In the genomic region with DNA sequence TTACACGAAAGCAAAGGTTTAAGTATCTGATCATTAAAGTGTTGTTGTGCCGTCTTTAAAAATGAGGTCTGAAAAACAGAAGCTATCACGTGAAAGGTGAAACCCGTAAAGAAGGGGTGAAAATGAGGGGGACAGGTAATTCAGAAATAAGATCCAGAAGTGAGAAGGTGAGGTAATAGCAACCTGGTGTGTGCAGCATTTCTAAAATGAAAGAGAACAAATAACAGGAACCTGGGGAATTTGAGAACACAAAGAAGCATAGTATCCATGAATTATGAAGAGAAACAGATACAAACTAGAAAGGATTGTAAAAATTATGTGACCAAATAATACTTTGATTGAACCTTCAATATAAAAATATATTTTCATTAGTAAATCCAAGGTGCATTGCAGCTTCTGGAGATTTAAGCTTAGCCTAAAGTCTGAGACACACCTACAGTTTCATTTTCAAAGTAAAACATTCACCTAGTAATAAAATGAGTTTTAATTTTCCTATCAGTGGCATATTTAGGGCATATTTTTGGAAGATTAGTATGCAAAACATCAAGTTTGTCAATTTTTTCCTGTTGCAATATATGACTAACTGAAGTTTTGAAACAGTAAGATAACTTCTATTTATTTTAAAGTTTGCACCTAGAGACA, we compare ENCODE assay signal across 8 cellular contexts. TPM values are rescaled to one million over a fixed set of nuclear protein-coding genes. Genes with fewer than 3 reads are reported as not detected.
DNase-seq lines count a peak whose midpoint lies in the region; ATAC-seq and TF ChIP-seq lines count a peak whose summit lies in the region.

No MANE protein-coding gene starts in this region.

- no peak overlapping the region for H2AK5ac ChIP-seq in mesendoderm (ENCODE audit: low read length)

- no peak overlapping the region for H4K5ac ChIP-seq in mesendoderm (ENCODE audit: low read length)

- ATAC-seq in stimulated activated naive CD8-positive, alpha-beta T cell treated with anti-CD3 and anti-CD28 coated beads, Interleukin-15, Interleukin-2, amounts not matched to agents 100 U/mL and 50 U/mL, for 24 hours = no peak
- no peak for ATAC-seq in aorta (ENCODE audit: low FRiP score)

- H3K4me1 ChIP-seq in mesendoderm (ENCODE audit: control insufficient read depth, low read depth, low read length) (no peaks in the 10 kb centered on the region), aorta (ENCODE audit: control insufficient read depth in 1 of 2, insufficient read depth in 2 of 2, low read length in 2 of 2) (peaks cover 2 to 4% of the 10 kb centered on the region in 2 donors)

- H3K4me3 Mint-ChIP-seq in stimulated activated naive CD8-positive, alpha-beta T cell treated with anti-CD3 and anti-CD28 coated beads, Interleukin-15, Interleukin-2, amounts not matched to agents 100 ng/mL and 50 ng/mL, for 24 hours = peak overlapping the region; percentile 88

- H3K36me3 Mint-ChIP-seq in stimulated activated naive CD8-positive, alpha-beta T cell treated with anti-CD3 and anti-CD28 coated beads, Interleukin-15, Interleukin-2, amounts not matched to agents 100 ng/mL and 50 ng/mL, for 24 hours (ENCODE audit: low read depth) = no peaks in the 10 kb centered on the region

- no peak overlapping the region for H3K23ac ChIP-seq in mesendoderm (ENCODE audit: low read length)

- DNase-seq in stimulated activated naive CD8-positive, alpha-beta T cell treated with anti-CD3 and anti-CD28 coated beads, Interleukin-15, Interleukin-2, amounts not matched to agents 100 U/mL and 50 U/mL, for 24 hours = no peak
- DNase-seq in astrocyte of the cerebellum (ENCODE audit: low read depth) = no peak
- no peak for DNase-seq in mesendoderm
- DNase-seq in aorta = no peak
- no peak for DNase-seq in NCI-H1930 (lab: John Stamatoyannopoulos, UW)
- DNase-seq in NOMO-1 treated with dmso at 0.1 percent for 144 hours (lab: John Stamatoyannopoulos, UW; ENCODE audit: unreplicated experiment) = no peak
- DNase-seq in kidney tubule cell (ENCODE audit: low spot score) = no peak

- H3K4me3 ChIP-seq in astrocyte of the cerebellum (ENCODE audit: low read depth, low read length) (peak overlapping the region; percentile 60), mesendoderm (ENCODE audit: low read length) (no peak overlapping the region), aorta (ENCODE audit: low read length in 2 of 2) (peak overlapping the region; percentile 90 to 93)

- H2BK5ac ChIP-seq in mesendoderm (ENCODE audit: low read length) = no peak overlapping the region

- intact Hi-C loops in aorta (cut with DNase I) = no loop called here

- peak overlapping the region; percentile 57 for H3K56ac ChIP-seq in mesendoderm (ENCODE audit: low read length)

- peaks cover 40% of the 10 kb centered on the region for H3K4me1 Mint-ChIP-seq in stimulated activated naive CD8-positive, alpha-beta T cell treated with anti-CD3 and anti-CD28 coated beads, Interleukin-15, Interleukin-2, amounts not matched to agents 100 ng/mL and 50 ng/mL, for 24 hours (ENCODE audit: low read depth)

- H2BK15ac ChIP-seq in mesendoderm (replicated peaks; ENCODE audit: low read depth) = no peak overlapping the region

- H3K79me1 ChIP-seq in mesendoderm (ENCODE audit: low read length) = no peaks in the 10 kb centered on the region

- TF ChIP-seq CTCF in astrocyte of the cerebellum (IDR thresholded peaks at IDR 0.05; ENCODE audit: low read depth, low read length, missing control alignments) = no peak

- no peak overlapping the region for H2BK120ac ChIP-seq in mesendoderm (ENCODE audit: low read depth, low read length)

- H3K9me3 ChIP-seq in aorta (ENCODE audit: control insufficient read depth, low read length) = no peaks in the 10 kb centered on the region

- peaks cover 2% of the 10 kb centered on the region for H3K36me3 ChIP-seq in mesendoderm (ENCODE audit: control insufficient read depth, insufficient read depth, low read length)
- H3K36me3 ChIP-seq in aorta (ENCODE audit: control insufficient read depth in 1 of 2, insufficient read depth in 2 of 2, low read length in 1 of 2) = no peaks in the 10 kb centered on the region

- no peak overlapping the region for H3K18ac ChIP-seq in mesendoderm (ENCODE audit: low read length)

- no peak overlapping the region for H3K4ac ChIP-seq in mesendoderm (ENCODE audit: low read depth, low read length)

- no peak overlapping the region for H4K8ac ChIP-seq in mesendoderm (ENCODE audit: low read depth, low read length)

- no CpG with 5 or more reads among the region's 4 CpGs for WGBS in mesendoderm (ENCODE audit: extremely low coverage, insufficient coverage, low lambda C conversion rate)
- WGBS in aorta, 2 donors = 1% methylated on average over 4 of the region's 4 CpGs

- H3K27ac Mint-ChIP-seq in stimulated activated naive CD8-positive, alpha-beta T cell treated with anti-CD3 and anti-CD28 coated beads, Interleukin-15, Interleukin-2, amounts not matched to agents 100 ng/mL and 50 ng/mL, for 24 hours = peak overlapping the region; percentile 13

- H3K27ac ChIP-seq in mesendoderm (ENCODE audit: low read depth, low read length) (no peak overlapping the region), aorta (ENCODE audit: low read depth in 1 of 2, low read length in 2 of 2) (peak overlapping the region in 1 of 2 donors; percentile 34)

- H3K27me3 Mint-ChIP-seq in stimulated activated naive CD8-positive, alpha-beta T cell treated with anti-CD3 and anti-CD28 coated beads, Interleukin-15, Interleukin-2, amounts not matched to agents 100 ng/mL and 50 ng/mL, for 24 hours = peaks cover 66% of the 10 kb centered on the region

- peaks cover 2% of the 10 kb centered on the region for H3K79me2 ChIP-seq in mesendoderm (ENCODE audit: control insufficient read depth, insufficient read depth, low read length)

- H3K9ac ChIP-seq in mesendoderm (ENCODE audit: low read length) = peak overlapping the region; percentile 39

- H3K27me3 ChIP-seq in mesendoderm (ENCODE audit: insufficient read depth, low read length, poor library complexity) (no peaks in the 10 kb centered on the region), aorta (ENCODE audit: control insufficient read depth in 1 of 2, insufficient read depth in 2 of 2, low read length in 1 of 2) (no peaks in the 10 kb centered on the region)

- H3K9me3 Mint-ChIP-seq in stimulated activated naive CD8-positive, alpha-beta T cell treated with anti-CD3 and anti-CD28 coated beads, Interleukin-15, Interleukin-2, amounts not matched to agents 100 ng/mL and 50 ng/mL, for 24 hours = no peaks in the 10 kb centered on the region

- peak overlapping the region; percentile 35 for H3K4me2 ChIP-seq in mesendoderm (ENCODE audit: low read length)

- in situ Hi-C loops in astrocyte of the cerebellum (cut with HindIII; ENCODE audit: low sequenced_read_pairs) = loop anchor here (5.0 to 25.0 kb wide), 2 partner anchors 439 to 614 kb away; no protein-coding TSS in a partner anchor

RNA-seq across cellular contexts. Expression of a gene that starts 1.4 kb away (rescaled TPM):
- 11.1 TPM for polyA plus RNA-seq in mesendoderm (2013, experiment 1 of 2)
- polyA plus RNA-seq in mesendoderm (2013, experiment 2 of 2) = 11.3 TPM
- 10 to 100 TPM; 19.1 to 23.9 TPM for total RNA-seq in aorta
- polyA plus RNA-seq in aorta = 10 to 100 TPM; 25.0 to 46.1 TPM

RNA-seq across cellular contexts. Expression of a gene that starts 39.9 kb away (rescaled TPM):
- 3.2 TPM for polyA plus RNA-seq in mesendoderm (2013, experiment 1 of 2)
- 3.8 TPM for polyA plus RNA-seq in mesendoderm (2013, experiment 2 of 2)
- 10 to 100 TPM; 57.1 to 82.1 TPM for total RNA-seq in aorta
- 10 to 100 TPM; 12.3 to 23.6 TPM for polyA plus RNA-seq in aorta
